Comparison of ENCODE assay signal across 15 cellular contexts in the genomic region with DNA sequence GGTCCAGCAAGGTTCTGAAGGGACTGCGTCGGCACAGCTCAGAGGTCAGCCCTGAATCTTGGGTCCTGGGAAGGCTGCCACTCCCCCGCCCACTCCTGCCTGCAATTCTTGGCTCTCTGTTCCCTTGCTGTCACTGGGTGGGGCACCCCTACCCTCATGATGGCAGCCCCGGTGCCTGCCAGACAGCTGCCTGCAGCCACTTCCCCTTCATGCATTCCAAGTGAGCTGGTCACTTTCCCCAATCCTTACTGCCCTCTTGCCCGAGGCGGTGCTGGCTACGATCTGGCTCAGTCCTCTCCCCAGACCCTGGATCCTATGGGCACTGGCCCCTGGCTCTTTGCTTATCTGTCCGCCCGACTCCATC. TPM values are rescaled to one million over a fixed set of nuclear protein-coding genes. Genes with fewer than 3 reads are reported as not detected.
DNase-seq lines count a peak whose midpoint lies in the region; ATAC-seq and TF ChIP-seq lines count a peak whose summit lies in the region.
"Had no signal": no experiment of that assay in that cellular context is flagged by ENCODE, and none has a peak within 500 bp of the region (broad histone marks: within the 10 kb centered on the region; RNA-seq: fewer than 3 reads in every experiment).

No MANE protein-coding gene starts in this region.

- DNase-seq in H7, result peak; percentile 65
- DNase-seq in SJCRH30, result peak; percentile 58 to 65
- peak; percentile 49 to 87 for DNase-seq in tibial artery
- DNase-seq in activated CD8-positive, alpha-beta memory T cell treated with anti-CD3 and anti-CD28 coated beads, Interleukin-2, amount 50 U/mL, for 48 hours, result no peak
- DNase-seq in AG08396 (ENCODE audit: low spot score), result no peak
- DNase-seq: Caco-2; effector CD8-positive, alpha-beta T cell; kidney; Peyer's patch; spleen; testis had no signal

- no peaks in the 10 kb centered on the region for H3K9me3 ChIP-seq in SJCRH30 (replicated peaks)
- H3K9me3 ChIP-seq in iPS-20b (ENCODE audit: insufficient read depth, low read depth, low read length), result no peaks in the 10 kb centered on the region
- no peaks in the 10 kb centered on the region for H3K9me3 ChIP-seq in tibial artery
- H3K9me3 ChIP-seq: Caco-2, Peyer's patch, spleen, testis had no signal

- peaks cover 12% of the 10 kb centered on the region for H3K4me1 ChIP-seq in SJCRH30
- H3K4me1 ChIP-seq in iPS-20b (ENCODE audit: insufficient read depth, low read length), result peaks cover 17% of the 10 kb centered on the region
- peaks cover 0 to 35% (median 27%) of the 10 kb centered on the region in 4 donors for H3K4me1 ChIP-seq in tibial artery
- H3K4me1 ChIP-seq: Peyer's patch, spleen had no signal

- intact Hi-C loops in tibial artery (cut with DNase I; ENCODE audit: low total_unique reads), result no loop called here

- H3K36me3 ChIP-seq in H7 (replicated peaks; ENCODE audit: control insufficient read depth, insufficient read depth, low read length), result no peaks in the 10 kb centered on the region
- no peaks in the 10 kb centered on the region for H3K36me3 ChIP-seq in SJCRH30
- no peaks in the 10 kb centered on the region for H3K36me3 ChIP-seq in iPS-20b (ENCODE audit: insufficient read depth, low read depth, low read length)
- no peaks in the 10 kb centered on the region for H3K36me3 ChIP-seq in tibial artery
- H3K36me3 ChIP-seq: neural progenitor cell, Peyer's patch, spleen had no signal

- ATAC-seq in HG03039 (IDR thresholded peaks at IDR 0.05; ENCODE audit: unreplicated experiment), result no peak

- H3K27ac ChIP-seq in SJCRH30 (peak overlapping the region; percentile 26; the same call in 1 of the 2 replicates), iPS-20b (ENCODE audit: low read length) (no peak overlapping the region), tibial artery (peak overlapping the region; percentile 73 to 79)
- H3K27ac ChIP-seq: neural progenitor cell, Peyer's patch, spleen, testis had no signal

- H3K4me3 ChIP-seq in H7 (ENCODE audit: insufficient read depth, low read depth, low read length) (no peak overlapping the region), SJCRH30 (no peak overlapping the region), iPS-20b (ENCODE audit: low read length) (no peak overlapping the region), tibial artery (no peak overlapping the region)
- H3K4me3 ChIP-seq: neural progenitor cell, Peyer's patch, spleen, testis had no signal

- TF ChIP-seq CTCF in tibial artery (IDR thresholded peaks at IDR 0.05), result no peak

- H3K27me3 ChIP-seq in H7 (ENCODE audit: control insufficient read depth, insufficient read depth, low read length) (no peaks in the 10 kb centered on the region), SJCRH30 (0 out of 2 replicates have a peak, but pooled peaks cover 3% of the 10 kb centered on the region), iPS-20b (ENCODE audit: insufficient read depth, low read length) (no peaks in the 10 kb centered on the region), tibial artery (no peaks in the 10 kb centered on the region)
- H3K27me3 ChIP-seq: neural progenitor cell, Peyer's patch, testis had no signal

- H3K9ac ChIP-seq in iPS-20b (ENCODE audit: low read depth, low read length), result 0 out of 2 replicates have a peak overlapping the region, but pooled peaks have one; percentile 45
- H3K9ac ChIP-seq: neural progenitor cell had no signal

RNA-seq across cellular contexts. Expression of a gene that starts 14.2 kb away (rescaled TPM):
- total RNA-seq in H7 (2014; rRNA removed; shearing (Covaris generic)), result not detected in 2 replicates
- total RNA-seq in SJCRH30 (2014; rRNA removed; shearing (Covaris generic)), result 3.9 and 4.1 TPM in 2 replicates
- total RNA-seq: Caco-2, kidney, NCI-H460, Peyer's patch, spleen, testis had no signal

Comparison
In these comparisons a context has a peak if more than half of its experiments do, and no peak if none do; other contexts are left out.
1. DNase-seq: peak in H7 (single experiment), SJCRH30 (2 of 2) and tibial artery (2 of 2); none in activated CD8-positive, alpha-beta memory T cell treated with anti-CD3 and anti-CD28 coated beads, Interleukin-2, amount 50 U/mL, for 48 hours (single experiment) and AG08396 (single experiment).